8 cellular contexts compared by ENCODE assay signal in the genomic region with DNA sequence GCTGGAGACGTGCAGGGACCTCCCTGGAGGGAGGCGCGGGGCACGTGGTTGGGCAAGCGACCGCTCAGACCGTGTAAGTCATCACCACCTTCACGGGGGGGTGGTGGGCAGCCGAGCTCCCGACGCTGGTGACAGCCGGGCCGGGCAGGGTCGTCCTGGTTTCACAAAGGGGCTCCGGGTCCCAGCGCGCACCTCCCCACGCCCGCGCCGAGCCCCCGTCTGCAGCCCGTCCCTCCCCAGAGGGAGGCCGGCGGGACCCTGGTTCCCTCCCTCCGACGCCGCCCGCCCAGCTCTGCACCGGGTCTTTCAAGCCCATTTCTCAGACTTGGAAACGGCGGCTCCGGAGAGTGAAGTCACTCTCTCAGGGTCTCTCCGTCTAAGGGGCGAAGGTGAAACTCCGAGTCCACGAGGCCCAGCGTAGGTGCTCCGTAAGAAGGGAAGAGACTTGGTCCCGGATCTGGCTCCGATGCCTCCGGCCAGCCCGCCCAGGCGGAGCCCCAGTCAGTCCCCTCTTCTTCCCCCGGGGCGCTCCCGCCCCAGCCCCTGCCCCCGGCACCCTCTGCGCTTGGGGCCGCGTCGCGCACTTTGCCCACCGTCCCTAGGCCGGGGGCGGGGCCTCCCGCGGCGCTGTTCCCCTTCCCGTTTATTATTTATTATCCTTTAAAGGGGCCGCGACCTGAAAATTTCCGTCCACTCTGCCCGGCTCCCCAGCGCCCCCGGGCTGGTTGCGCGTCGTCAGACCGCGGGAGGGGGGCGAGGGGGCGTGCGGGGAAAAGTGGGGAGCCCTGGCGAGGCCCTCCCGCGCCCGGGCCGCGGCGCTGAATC. TPM values are rescaled to one million over a fixed set of nuclear protein-coding genes. Genes with fewer than 3 reads are reported as not detected.
A peak's percentile ranks its signal among the peaks of the same experiment; 100 is the strongest.
DNase-seq lines count a peak whose midpoint lies in the region; FAIRE-seq and TF ChIP-seq lines count a peak whose summit lies in the region.

No MANE protein-coding gene starts in this region.

- H3K36me3 Mint-ChIP-seq in H9 (ENCODE audit: insufficient read depth in 1 of 3, low read depth in 3 of 3), result peaks cover 6 to 12% (median 11%) of the 10 kb centered on the region in 3 experiments
- H3K36me3 Mint-ChIP-seq in neural progenitor cell, result peaks cover 4% of the 10 kb centered on the region

- H4K20me1 ChIP-seq in H9 (ENCODE audit: control insufficient read depth, insufficient read depth, insufficient read length) (no peaks in the 10 kb centered on the region), neural progenitor cell (ENCODE audit: low read depth) (peaks cover 32% of the 10 kb centered on the region)

- no peak overlapping the region for H2BK5ac ChIP-seq in H9 (ENCODE audit: insufficient read length, low read length)

- H3K27me3 ChIP-seq in H9 (ENCODE audit: insufficient read depth, low read length) (peaks cover 8% of the 10 kb centered on the region; the same call in 1 of the 2 replicates), neural progenitor cell (peaks cover 25% of the 10 kb centered on the region), tibial nerve (peaks cover 0 to 11% of the 10 kb centered on the region in 2 donors)

- FAIRE-seq in frontal cortex (lab: Jason Lieb, UNC), result no peak

- no peak overlapping the region for H3K4ac ChIP-seq in H9 (ENCODE audit: low read depth, low read length)

- no peak overlapping the region for H2BK120ac ChIP-seq in H9 (ENCODE audit: low read depth, low read length, poor library complexity, severe bottlenecking)

- H3K9me3 ChIP-seq in H9 (ENCODE audit: control insufficient read depth, low read depth, low read length), result no peaks in the 10 kb centered on the region
- H3K9me3 ChIP-seq in neural progenitor cell (ENCODE audit: low read depth), result no peaks in the 10 kb centered on the region
- no peaks in the 10 kb centered on the region for H3K9me3 ChIP-seq in tibial nerve

- H3K18ac ChIP-seq in H9 (ENCODE audit: insufficient read length, low read depth, low read length), result peak overlapping the region; percentile 59

- peak overlapping the region; percentile 67 for H3K4me2 ChIP-seq in H9 (ENCODE audit: insufficient read depth, insufficient read length, low read length)
- peak overlapping the region; percentile 84 for H3K4me2 ChIP-seq in neural progenitor cell

- H3K27ac ChIP-seq in H9 (ENCODE audit: insufficient read length, low read depth, low read length) (no peak overlapping the region), neural progenitor cell (no peak overlapping the region), tibial nerve (peak overlapping the region; percentile 74 to 92 (median 80))

- H3K4me3 ChIP-seq in neural progenitor cell (peak overlapping the region; percentile 97), tibial nerve (peak overlapping the region; percentile 56 to 80 (median 74))

- TF ChIP-seq EP300 in tibial nerve (IDR thresholded peaks at IDR 0.05), result peak; percentile 48 to 59

- H4K91ac ChIP-seq in H9 (ENCODE audit: insufficient read length, low read depth, low read length), result no peak overlapping the region

- no peak overlapping the region for H2AK5ac ChIP-seq in H9 (ENCODE audit: insufficient read length, low read length)

- H3K9ac ChIP-seq in H9 (ENCODE audit: extremely low read depth, insufficient read length, low read length), result no peak overlapping the region
- no peak overlapping the region for H3K9ac ChIP-seq in neural progenitor cell

- no peaks in the 10 kb centered on the region for H3K79me1 ChIP-seq in H9 (ENCODE audit: insufficient read depth, low read depth, low read length, poor library complexity, severe bottlenecking)

- H3K4me3 Mint-ChIP-seq in H9 (peak overlapping the region; percentile 67 to 80), neural progenitor cell (peak overlapping the region; percentile 83)

- no peak overlapping the region for H3K56ac ChIP-seq in H9 (ENCODE audit: insufficient read length, low read depth, low read length)

- H3F3A ChIP-seq in neural progenitor cell (ENCODE audit: low read depth), result peaks cover 58% of the 10 kb centered on the region

- H3K9me3 Mint-ChIP-seq in H9 (no peaks in the 10 kb centered on the region; a peak in 1 of 5 replicates), neural progenitor cell (no peaks in the 10 kb centered on the region)

- no peak for TF ChIP-seq POLR2A in tibial nerve (IDR thresholded peaks at IDR 0.05)

- no peak overlapping the region for H4K8ac ChIP-seq in H9 (replicated peaks; ENCODE audit: insufficient read length, low read depth, low read length)

- WGBS in H9 (ENCODE audit: extremely low coverage, insufficient read length, low lambda C conversion rate), result no CpG with 5 or more reads among the region's 81 CpGs
- WGBS in tibial nerve, 2 donors, result 0% methylated on average over 42 to 63 of the region's 81 CpGs

- H2BK20ac ChIP-seq in H9 (ENCODE audit: low read depth, low read length, poor library complexity, severe bottlenecking), result no peak overlapping the region

- peak overlapping the region; percentile 73; the same call in 1 of the 2 replicates for H3K14ac ChIP-seq in H9 (ENCODE audit: insufficient read depth, low read length)

- H3K27me3 Mint-ChIP-seq in H9 (ENCODE audit: low read depth) (peaks cover 23% of the 10 kb centered on the region), neural progenitor cell (ENCODE audit: insufficient read depth, low read depth) (peaks cover 15% of the 10 kb centered on the region)

- no peak overlapping the region for H2AFZ ChIP-seq in H9 (ENCODE audit: low read length)
- H2AFZ ChIP-seq in neural progenitor cell (replicated peaks), result no peak overlapping the region

- DNase-seq in GDM1 (lab: John Stamatoyannopoulos, UW), result peak; percentile 84
- DNase-seq in H9, result peak; percentile 88
- DNase-seq in LoVo (ENCODE audit: low spot score), result peak; percentile 85
- peak; percentile 92 for DNase-seq in SIG-M5 treated with dmso at 0.1 percent for 504 hours (lab: John Stamatoyannopoulos, UW; ENCODE audit: unreplicated experiment)
- DNase-seq in activated naive CD4-positive, alpha-beta T cell treated with Interleukin-2 at 50 U/mL for 16 hours, result peak; percentile 79
- peak; percentile 96 to 98 for DNase-seq in frontal cortex (ENCODE audit: low spot score in 2 of 2)
- peak; percentile 90 for DNase-seq in neural progenitor cell (ENCODE audit: low spot score)
- DNase-seq in tibial nerve (ENCODE audit: low spot score in 2 of 2), result peak; percentile 70 to 71

- peaks cover 5 to 18% of the 10 kb centered on the region in 2 experiments for H3K4me1 Mint-ChIP-seq in H9
- peaks cover 8% of the 10 kb centered on the region for H3K4me1 Mint-ChIP-seq in neural progenitor cell

- TF ChIP-seq CTCF in H9 (conservative IDR thresholded peaks at IDR 0.05), result no peak
- TF ChIP-seq CTCF in neural progenitor cell (IDR thresholded peaks at IDR 0.05), result peak; percentile 15
- peak in 2 of 5 experiments; percentile 15 to 24 for TF ChIP-seq CTCF in tibial nerve (IDR thresholded peaks at IDR 0.05)

- H3K23me2 ChIP-seq in H9 (ENCODE audit: insufficient read length, low read depth, low read length, poor library complexity, severe bottlenecking), result peaks cover 3% of the 10 kb centered on the region

- H3K4me1 ChIP-seq in H9 (ENCODE audit: insufficient read depth, low read length) (no peaks in the 10 kb centered on the region), neural progenitor cell (peaks cover 10% of the 10 kb centered on the region), tibial nerve (peaks cover 0 to 59% (median 15%) of the 10 kb centered on the region in 4 donors)

- H3K27ac Mint-ChIP-seq in H9, result 0 out of 7 replicates have a peak overlapping the region, but pooled peaks of 1 of the 3 experiments have one; percentile 34
- no peak overlapping the region for H3K27ac Mint-ChIP-seq in neural progenitor cell

- H3T11ph ChIP-seq in H9 (ENCODE audit: low read length), result no peak overlapping the region

- H3K79me2 ChIP-seq in H9 (ENCODE audit: insufficient read depth, low read length) (no peaks in the 10 kb centered on the region; the same call in 1 of the 2 replicates), neural progenitor cell (ENCODE audit: low read depth) (peaks cover 46% of the 10 kb centered on the region)

- no peak overlapping the region for H2BK15ac ChIP-seq in H9 (ENCODE audit: low read depth, low read length)

- H3K23ac ChIP-seq in H9 (ENCODE audit: insufficient read length, low read depth, low read length), result no peak overlapping the region

- no peak overlapping the region for H4K5ac ChIP-seq in H9 (ENCODE audit: insufficient read length, low read depth, low read length)

- H2BK12ac ChIP-seq in H9 (ENCODE audit: insufficient read length, low read depth, low read length), result no peak overlapping the region

- H3K36me3 ChIP-seq in neural progenitor cell (no peaks in the 10 kb centered on the region), tibial nerve (peaks cover 0 to 15% (median 0%) of the 10 kb centered on the region in 3 donors)

RNA-seq across cellular contexts. Expression of gene ARID3A, which starts 0.5 kb away (rescaled TPM):
- total RNA-seq in H9 (2021) (98.3 and 104 TPM in 2 replicates), frontal cortex (2.4 TPM), neural progenitor cell (ENCODE audit: low replicate concordance) (25.5 and 68.7 TPM in 2 replicates), tibial nerve (10 to 100 TPM in 3 of 4 donors, 1 to 10 TPM in 1; 8.1 to 15.3 (median 12.5) TPM)

RNA-seq across cellular contexts. Expression of gene KISS1R, which starts 8.2 kb away (rescaled TPM):
- total RNA-seq in H9 (2021) (3.3 and 5.9 TPM in 2 replicates), frontal cortex (0.41 TPM), neural progenitor cell (ENCODE audit: low replicate concordance) (0.77 TPM in 1 of 2 replicates, not detected in the other), tibial nerve (not detected)

RNA-seq across cellular contexts. Expression of gene R3HDM4, which starts 12.3 kb away (rescaled TPM):
- total RNA-seq in H9 (2021) (66.2 and 66.4 TPM in 2 replicates), frontal cortex (26.5 TPM), neural progenitor cell (ENCODE audit: low replicate concordance) (22.7 and 58.2 TPM in 2 replicates), tibial nerve (10 to 100 TPM; 30.2 to 47.7 (median 37.6) TPM)

RNA-seq across cellular contexts. Expression of gene RNU6-9, which starts 32.0 kb away (rescaled TPM):
- total RNA-seq in H9 (2021) (not detected in 2 replicates), frontal cortex (not detected), neural progenitor cell (ENCODE audit: low replicate concordance) (not detected in 2 replicates), tibial nerve (not detected)

RNA-seq across cellular contexts. Expression of gene MED16, which starts 32.3 kb away (rescaled TPM):
- 83.1 and 84.1 TPM in 2 replicates for total RNA-seq in H9 (2021)
- 15.9 TPM for total RNA-seq in frontal cortex
- total RNA-seq in neural progenitor cell (ENCODE audit: low replicate concordance), result 14.4 and 46.9 TPM in 2 replicates
- 10 to 100 TPM; 49.6 to 67.5 (median 53.9) TPM for total RNA-seq in tibial nerve

Comparison
In these comparisons a context has a peak if more than half of its experiments do, and no peak if none do; other contexts are left out.
1. H3K27ac ChIP-seq: peak in tibial nerve (4 of 4); none in H9 (single experiment) and neural progenitor cell (single experiment).
2. Peak in every context shown above with its lines, with median percentiles within 50 percentile points of each other: DNase-seq.